22 cellular contexts compared by ENCODE assay signal in the genomic region with DNA sequence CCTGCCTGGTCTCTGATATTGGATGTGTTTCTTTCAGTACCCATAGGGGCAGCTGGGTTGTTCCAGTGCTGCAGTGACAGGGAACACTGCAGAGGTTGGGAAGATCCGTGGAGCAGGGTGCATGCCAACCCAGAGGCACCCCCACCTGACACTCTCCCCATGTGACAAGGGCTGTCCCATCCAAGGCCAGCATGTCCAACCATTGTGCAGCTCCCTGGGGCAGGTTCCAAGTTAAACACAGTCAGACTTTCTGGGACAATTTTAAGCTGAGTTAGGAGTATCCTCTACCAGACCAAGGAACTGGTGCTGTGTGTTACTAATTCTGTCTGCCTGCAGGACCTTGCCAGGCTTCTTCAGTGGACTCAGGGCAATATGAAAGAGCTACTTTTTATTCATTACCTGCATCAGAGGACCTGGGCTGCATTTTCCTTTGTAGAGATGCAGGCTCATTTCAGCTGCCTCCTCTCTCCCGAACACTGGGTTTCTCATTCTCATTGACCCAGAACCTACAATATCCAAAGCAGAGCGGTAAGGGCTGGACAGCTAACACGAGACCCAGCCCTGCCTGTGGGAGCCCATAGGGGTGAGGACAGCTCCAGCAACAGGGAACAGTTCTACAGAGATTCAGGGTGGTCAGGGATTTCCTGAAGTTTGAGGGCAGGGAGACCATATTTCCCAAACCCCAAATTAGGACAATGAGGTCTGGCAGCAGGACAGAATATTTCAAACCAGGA.
"Had no signal": no experiment of that assay in that cellular context is flagged by ENCODE, and none has a peak within 500 bp of the region (broad histone marks: within the 10 kb centered on the region; RNA-seq: fewer than 3 reads in every experiment).

No MANE protein-coding gene starts in this region.

- H3K4me1 ChIP-seq: suprapubic skin, transverse colon, uterus had no signal

- DNase-seq: activated B cell treated with CpG ODN at 0.5 μM for 24 hours; activated CD4-positive, alpha-beta memory T cell treated with anti-CD3 and anti-CD28 coated beads, Interleukin-2, amount 10 ng/mL, durations not matched to agents 7 days and 5 days; activated CD4-positive, alpha-beta T cell treated with anti-CD3 and anti-CD28 coated beads for 4 hours; activated naive CD4-positive, alpha-beta T cell treated with Interleukin-2 at 50 U/mL for 16 hours; activated naive CD8-positive, alpha-beta T cell treated with anti-CD3 and anti-CD28 coated beads, Interleukin-2, amount 10 ng/mL, durations not matched to agents 7 days and 5 days; hippocampal formation; mucosa of descending colon; naive B cell; small intestine; stimulated activated CD4-positive, alpha-beta T cell treated with anti-CD3 and anti-CD28 coated beads, Interleukin-15, amount 100 ng/mL, for 24 hours; stimulated activated CD4-positive, alpha-beta T cell treated with anti-CD3 and anti-CD28 coated beads, Interleukin-2, amount 100 ng/mL, for 48 hours; stimulated activated naive CD8-positive, alpha-beta T cell treated with anti-CD3 and anti-CD28 coated beads, Interleukin-15, amount 100 ng/mL, for 72 hours; T-cell; transverse colon; uterus had no signal

- ATAC-seq: activated CD8-positive, alpha-beta memory T cell treated with anti-CD3 and anti-CD28 coated beads, Interleukin-2, amount 10 ng/mL, durations not matched to agents 7 days and 5 days; esophagus mucosa; mucosa of descending colon; SK-N-SH treated with all-trans-retinoic acid at 6 μM for 48 hours; stimulated activated naive CD8-positive, alpha-beta T cell treated with anti-CD3 and anti-CD28 coated beads, Interleukin-15, amount 100 ng/mL, for 72 hours; T-cell had no signal

- H3K27ac ChIP-seq: coronary artery, suprapubic skin, transverse colon, uterus had no signal

- H3K36me3 ChIP-seq: suprapubic skin, transverse colon, uterus had no signal

- H3K27me3 Mint-ChIP-seq: brain had no signal

- H3K4me1 Mint-ChIP-seq: activated B cell treated with CpG ODN at 0.5 μM for 24 hours; activated CD4-positive, alpha-beta memory T cell treated with anti-CD3 and anti-CD28 coated beads, Interleukin-2, amount 10 ng/mL, durations not matched to agents 7 days and 5 days; activated CD8-positive, alpha-beta memory T cell treated with anti-CD3 and anti-CD28 coated beads, Interleukin-2, amount 10 ng/mL, durations not matched to agents 7 days and 5 days; memory B cell; naive B cell; stimulated activated naive CD8-positive, alpha-beta T cell treated with anti-CD3 and anti-CD28 coated beads, Interleukin-15, amount 100 ng/mL, for 72 hours; T-cell had no signal

- H3K36me3 Mint-ChIP-seq: activated CD8-positive, alpha-beta memory T cell treated with anti-CD3 and anti-CD28 coated beads, Interleukin-2, amount 10 ng/mL, durations not matched to agents 7 days and 5 days; activated naive CD8-positive, alpha-beta T cell treated with anti-CD3 and anti-CD28 coated beads, Interleukin-2, amount 10 ng/mL, durations not matched to agents 7 days and 5 days; memory B cell; naive B cell; T-cell had no signal

- H3K27me3 ChIP-seq: suprapubic skin, transverse colon, uterus had no signal

- H3K4me3 Mint-ChIP-seq: activated B cell treated with CpG ODN at 0.5 μM for 24 hours; activated CD4-positive, alpha-beta memory T cell treated with anti-CD3 and anti-CD28 coated beads, Interleukin-2, amount 10 ng/mL, durations not matched to agents 7 days and 5 days; activated CD8-positive, alpha-beta memory T cell treated with anti-CD3 and anti-CD28 coated beads, Interleukin-2, amount 10 ng/mL, durations not matched to agents 7 days and 5 days; activated naive CD8-positive, alpha-beta T cell treated with anti-CD3 and anti-CD28 coated beads, Interleukin-2, amount 10 ng/mL, durations not matched to agents 7 days and 5 days; brain; memory B cell; naive B cell; stimulated activated naive CD8-positive, alpha-beta T cell treated with anti-CD3 and anti-CD28 coated beads, Interleukin-15, amount 100 ng/mL, for 72 hours; T-cell had no signal

- H3K9me3 ChIP-seq: mucosa of descending colon, suprapubic skin, transverse colon, uterus had no signal

- H3K4me3 ChIP-seq: coronary artery, mucosa of descending colon, suprapubic skin, transverse colon, uterus had no signal

- H3K9me3 Mint-ChIP-seq: activated B cell treated with CpG ODN at 0.5 μM for 24 hours; activated CD4-positive, alpha-beta memory T cell treated with anti-CD3 and anti-CD28 coated beads, Interleukin-2, amount 10 ng/mL, durations not matched to agents 7 days and 5 days; T-cell had no signal

- H3K27ac Mint-ChIP-seq: activated B cell treated with CpG ODN at 0.5 μM for 24 hours; activated CD4-positive, alpha-beta memory T cell treated with anti-CD3 and anti-CD28 coated beads, Interleukin-2, amount 10 ng/mL, durations not matched to agents 7 days and 5 days; activated CD8-positive, alpha-beta memory T cell treated with anti-CD3 and anti-CD28 coated beads, Interleukin-2, amount 10 ng/mL, durations not matched to agents 7 days and 5 days; activated naive CD8-positive, alpha-beta T cell treated with anti-CD3 and anti-CD28 coated beads, Interleukin-2, amount 10 ng/mL, durations not matched to agents 7 days and 5 days; brain; memory B cell; stimulated activated naive CD8-positive, alpha-beta T cell treated with anti-CD3 and anti-CD28 coated beads, Interleukin-15, amount 100 ng/mL, for 72 hours; T-cell had no signal
